In the genomic region with DNA sequence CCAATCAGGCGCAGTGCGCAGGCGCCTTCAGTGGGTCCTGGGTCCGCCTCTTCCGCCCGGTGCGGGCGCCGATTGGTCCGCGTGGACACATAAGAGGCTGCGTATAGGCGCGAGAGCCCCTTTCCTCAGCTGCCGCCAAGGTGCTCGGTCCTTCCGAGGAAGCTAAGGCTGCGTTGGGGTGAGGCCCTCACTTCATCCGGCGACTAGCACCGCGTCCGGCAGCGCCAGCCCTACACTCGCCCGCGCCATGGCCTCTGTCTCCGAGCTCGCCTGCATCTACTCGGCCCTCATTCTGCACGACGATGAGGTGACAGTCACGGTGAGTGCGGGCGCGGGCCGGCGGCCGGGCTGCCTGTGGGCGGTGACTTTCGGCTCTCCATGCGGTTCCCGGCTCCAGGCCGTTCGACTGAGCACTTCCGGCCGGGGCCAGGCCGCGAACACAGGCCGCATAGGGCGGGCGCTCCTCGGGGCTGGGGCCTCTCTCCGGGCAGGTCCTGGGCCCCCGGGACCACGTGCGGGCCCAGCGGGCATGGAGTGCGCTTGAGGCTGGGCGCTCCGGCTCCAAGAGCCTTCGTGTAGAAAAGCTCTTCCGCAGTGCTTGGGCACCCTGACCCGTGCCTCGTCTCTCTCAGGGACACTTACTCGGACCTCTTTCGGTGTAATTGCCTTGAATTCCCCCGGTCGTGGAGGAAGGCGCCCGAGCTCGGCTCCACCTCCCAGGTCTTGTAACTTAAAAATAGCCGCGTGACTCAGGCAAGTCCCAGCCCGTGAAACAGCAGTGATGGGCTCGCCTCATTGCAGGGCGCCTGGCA, we compare ENCODE assay signal across 1 cellular context.
A peak's percentile ranks its signal among the peaks of the same experiment; 100 is the strongest.
TF ChIP-seq lines count a peak whose summit lies in the region.

A gene (plus strand): TSS at position 117 of the 812 bp plus-strand sequence. CDS start 131 bp downstream, at position 248.

TF ChIP-seq in K562, 482 proteins besides CTCF, POLR2A, EP300 and RAD21 (continued from another document):
- TF ChIP-seq, protein P1, sequence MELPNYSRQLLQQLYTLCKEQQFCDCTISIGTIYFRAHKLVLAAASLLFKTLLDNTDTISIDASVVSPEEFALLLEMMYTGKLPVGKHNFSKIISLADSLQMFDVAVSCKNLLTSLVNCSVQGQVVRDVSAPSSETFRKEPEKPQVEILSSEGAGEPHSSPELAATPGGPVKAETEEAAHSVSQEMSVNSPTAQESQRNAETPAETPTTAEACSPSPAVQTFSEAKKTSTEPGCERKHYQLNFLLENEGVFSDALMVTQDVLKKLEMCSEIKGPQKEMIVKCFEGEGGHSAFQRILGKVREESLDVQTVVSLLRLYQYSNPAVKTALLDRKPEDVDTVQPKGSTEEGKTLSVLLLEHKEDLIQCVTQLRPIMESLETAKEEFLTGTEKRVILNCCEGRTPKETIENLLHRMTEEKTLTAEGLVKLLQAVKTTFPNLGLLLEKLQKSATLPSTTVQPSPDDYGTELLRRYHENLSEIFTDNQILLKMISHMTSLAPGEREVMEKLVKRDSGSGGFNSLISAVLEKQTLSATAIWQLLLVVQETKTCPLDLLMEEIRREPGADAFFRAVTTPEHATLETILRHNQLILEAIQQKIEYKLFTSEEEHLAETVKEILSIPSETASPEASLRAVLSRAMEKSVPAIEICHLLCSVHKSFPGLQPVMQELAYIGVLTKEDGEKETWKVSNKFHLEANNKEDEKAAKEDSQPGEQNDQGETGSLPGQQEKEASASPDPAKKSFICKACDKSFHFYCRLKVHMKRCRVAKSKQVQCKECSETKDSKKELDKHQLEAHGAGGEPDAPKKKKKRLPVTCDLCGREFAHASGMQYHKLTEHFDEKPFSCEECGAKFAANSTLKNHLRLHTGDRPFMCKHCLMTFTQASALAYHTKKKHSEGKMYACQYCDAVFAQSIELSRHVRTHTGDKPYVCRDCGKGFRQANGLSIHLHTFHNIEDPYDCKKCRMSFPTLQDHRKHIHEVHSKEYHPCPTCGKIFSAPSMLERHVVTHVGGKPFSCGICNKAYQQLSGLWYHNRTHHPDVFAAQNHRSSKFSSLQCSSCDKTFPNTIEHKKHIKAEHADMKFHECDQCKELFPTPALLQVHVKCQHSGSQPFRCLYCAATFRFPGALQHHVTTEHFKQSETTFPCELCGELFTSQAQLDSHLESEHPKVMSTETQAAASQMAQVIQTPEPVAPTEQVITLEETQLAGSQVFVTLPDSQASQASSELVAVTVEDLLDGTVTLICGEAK (IDR thresholded peaks at IDR 0.05) = peak; percentile 65
- TF ChIP-seq, protein P1 (CRISPR knock-in tag; IDR thresholded peaks at IDR 0.05) = no peak
- TF ChIP-seq PURB (CRISPR knock-in tag; IDR thresholded peaks at IDR 0.05; ENCODE audit: low read depth) (no peak), SLC30A9 (CRISPR knock-in tag; IDR thresholded peaks at IDR 0.05) (no peak), FOXA1 (IDR thresholded peaks at IDR 0.05; ENCODE audit: borderline replicate concordance) (no peak)
- TF ChIP-seq, protein P2, sequence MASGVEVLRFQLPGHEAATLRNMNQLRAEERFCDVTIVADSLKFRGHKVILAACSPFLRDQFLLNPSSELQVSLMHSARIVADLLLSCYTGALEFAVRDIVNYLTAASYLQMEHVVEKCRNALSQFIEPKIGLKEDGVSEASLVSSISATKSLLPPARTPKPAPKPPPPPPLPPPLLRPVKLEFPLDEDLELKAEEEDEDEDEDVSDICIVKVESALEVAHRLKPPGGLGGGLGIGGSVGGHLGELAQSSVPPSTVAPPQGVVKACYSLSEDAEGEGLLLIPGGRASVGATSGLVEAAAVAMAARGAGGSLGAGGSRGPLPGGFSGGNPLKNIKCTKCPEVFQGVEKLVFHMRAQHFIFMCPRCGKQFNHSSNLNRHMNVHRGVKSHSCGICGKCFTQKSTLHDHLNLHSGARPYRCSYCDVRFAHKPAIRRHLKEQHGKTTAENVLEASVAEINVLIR (CRISPR knock-in tag; IDR thresholded peaks at IDR 0.05) = no peak
